Comparison of ENCODE assay signal across 24 cellular contexts in the genomic region with DNA sequence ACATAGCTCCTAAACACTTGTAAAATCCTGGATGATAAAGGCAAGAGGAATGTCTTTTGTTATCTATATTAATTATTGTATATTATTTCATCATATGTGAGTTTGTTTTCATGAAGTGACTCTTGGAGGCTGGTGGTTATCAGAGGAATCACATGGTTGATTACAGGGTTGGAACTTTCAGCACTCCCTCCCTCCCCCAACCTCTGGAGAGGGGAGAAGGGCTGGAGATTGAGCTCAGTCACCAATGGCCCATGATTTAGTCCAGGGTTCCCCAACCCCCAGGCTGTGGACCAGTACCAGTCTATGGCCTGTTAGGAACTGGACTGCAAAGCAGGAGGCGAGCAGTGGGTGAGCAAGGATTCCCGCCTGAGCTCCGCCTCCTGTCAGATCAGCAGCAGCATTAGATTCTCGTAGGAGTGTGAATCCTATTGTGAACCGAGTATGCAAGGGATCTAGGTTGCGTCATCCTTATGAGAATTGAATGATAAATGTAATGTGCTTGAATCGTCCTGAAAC. TPM values are rescaled to one million over a fixed set of nuclear protein-coding genes. Genes with fewer than 3 reads are reported as not detected.
DNase-seq lines count a peak whose midpoint lies in the region; ATAC-seq, FAIRE-seq and TF ChIP-seq lines count a peak whose summit lies in the region.
"Had no signal": no experiment of that assay in that cellular context is flagged by ENCODE, and none has a peak within 500 bp of the region (broad histone marks: within the 10 kb centered on the region; RNA-seq: fewer than 3 reads in every experiment).

No MANE protein-coding gene starts in this region.

- no peak overlapping the region for H3K4me3 ChIP-seq in HepG2 (replicated peaks in 1 of 3; ENCODE audit: insufficient read depth in 1 of 3, low read depth in 2 of 3, low read length in 3 of 3)
- H3K4me3 ChIP-seq in right lobe of liver: no peak overlapping the region
- H3K4me3 ChIP-seq in PC-3 (ENCODE audit: low read length): no peak overlapping the region
- no peak overlapping the region for H3K4me3 ChIP-seq in subcutaneous abdominal adipose tissue (ENCODE audit: low read depth in 1 of 5, low read length in 5 of 5)
- H3K4me3 ChIP-seq: BLaER1 had no signal

- H3K36me3 ChIP-seq in HepG2 (replicated peaks in 1 of 2; ENCODE audit: control insufficient read depth in 1 of 2, insufficient read depth in 2 of 2, low read length in 2 of 2): no peaks in the 10 kb centered on the region
- no peaks in the 10 kb centered on the region for H3K36me3 ChIP-seq in right lobe of liver
- no peaks in the 10 kb centered on the region for H3K36me3 ChIP-seq in PC-3 (ENCODE audit: low read depth, low read length)
- H3K36me3 ChIP-seq in subcutaneous abdominal adipose tissue (ENCODE audit: control insufficient read depth in 5 of 5, insufficient read depth in 5 of 5, low read length in 5 of 5): no peaks in the 10 kb centered on the region
- H3K36me3 ChIP-seq: BLaER1 had no signal

- no TSS peak for BruUV-seq in HepG2 (replicated peaks; lab: Mats Ljungman, UMichigan)
- BruUV-seq in PC-3 (replicated peaks; lab: Mats Ljungman, UMichigan): no TSS peak

- no peaks in the 10 kb centered on the region for H4K20me1 ChIP-seq in HepG2 (ENCODE audit: insufficient read depth, low read length)
- no peaks in the 10 kb centered on the region for H4K20me1 ChIP-seq in PC-3 (ENCODE audit: low read length)
- H4K20me1 ChIP-seq: BLaER1 had no signal

- POLR2A ChIA-PET in HepG2 (lab: Yijun Ruan, JAX) (no interaction called here), PC-3 (lab: Charles Lee; ENCODE audit: unreplicated experiment) (no interaction called here)

- no peak overlapping the region for H2AFZ ChIP-seq in HepG2 (ENCODE audit: low read length)
- no peak overlapping the region for H2AFZ ChIP-seq in PC-3 (ENCODE audit: low read length)

- CTCF ChIA-PET in HepG2 (lab: Yijun Ruan, JAX; ENCODE audit: low intra/inter-chr PET ratio, low total read pairs) (no interaction called here), PC-3 (lab: Charles Lee) (no interaction called here)

- TF ChIP-seq EP300 in HepG2 (IDR thresholded peaks at IDR 0.05; ENCODE audit: low read depth in 2 of 2, low read length in 2 of 2) (no peak), HepG2 (CRISPR knock-in tag; IDR thresholded peaks at IDR 0.05; ENCODE audit: borderline replicate concordance) (no peak)

- no peak overlapping the region for H3K9ac ChIP-seq in HepG2 (ENCODE audit: insufficient read depth, low read depth, low read length)
- no peak overlapping the region for H3K9ac ChIP-seq in PC-3 (ENCODE audit: low read length)
- peak overlapping the region in 1 of 5 donors; percentile 54 for H3K9ac ChIP-seq in subcutaneous abdominal adipose tissue (ENCODE audit: low read length in 5 of 5)
- H3K9ac ChIP-seq: BLaER1 had no signal

- TF ChIP-seq CTCF in HepG2 (CRISPR knock-in tag; IDR thresholded peaks at IDR 0.05): no peak
- no peak for TF ChIP-seq CTCF in right lobe of liver (IDR thresholded peaks at IDR 0.05)
- no peak for TF ChIP-seq CTCF in PC-3 (conservative IDR thresholded peaks at IDR 0.05; ENCODE audit: low read depth, low read length)

- no peaks in the 10 kb centered on the region; a peak in 1 of 5 replicates for H3K27me3 ChIP-seq in HepG2 (ENCODE audit: control insufficient read depth in 1 of 2, insufficient read depth in 2 of 2, low read length in 2 of 2)
- no peaks in the 10 kb centered on the region for H3K27me3 ChIP-seq in right lobe of liver
- no peaks in the 10 kb centered on the region for H3K27me3 ChIP-seq in PC-3 (ENCODE audit: low read length)
- no peaks in the 10 kb centered on the region for H3K27me3 ChIP-seq in subcutaneous abdominal adipose tissue (ENCODE audit: control insufficient read depth in 5 of 5, insufficient read depth in 4 of 5, low read length in 5 of 5)
- H3K27me3 ChIP-seq: BLaER1 had no signal

- WGBS in HepG2 (ENCODE audit: low lambda C conversion rate): 20% methylated on average over 7 of the region's 7 CpGs
- WGBS in right lobe of liver (ENCODE audit: insufficient coverage, low coverage, low lambda C conversion rate, missing lambda C conversion rate): 66% methylated on average over 6 of the region's 7 CpGs

- no peaks in the 10 kb centered on the region for H3K79me2 ChIP-seq in HepG2 (ENCODE audit: insufficient read depth, low read length)
- no peaks in the 10 kb centered on the region for H3K79me2 ChIP-seq in PC-3 (ENCODE audit: low read length)

- H3K4me2 ChIP-seq in HepG2 (ENCODE audit: low read depth, low read length): no peak overlapping the region
- no peak overlapping the region for H3K4me2 ChIP-seq in PC-3 (ENCODE audit: low read length)

- no peaks in the 10 kb centered on the region for H3K9me3 ChIP-seq in HepG2 (ENCODE audit: low read length)
- H3K9me3 ChIP-seq in right lobe of liver: no peaks in the 10 kb centered on the region
- H3K9me3 ChIP-seq in PC-3 (ENCODE audit: low read length): no peaks in the 10 kb centered on the region
- H3K9me3 ChIP-seq in subcutaneous abdominal adipose tissue (ENCODE audit: control insufficient read depth in 5 of 5, low read length in 5 of 5): no peaks in the 10 kb centered on the region

- H3K27ac ChIP-seq in HepG2 (ENCODE audit: extremely low read length, insufficient read depth, low read length) (no peak overlapping the region), right lobe of liver (no peak overlapping the region), PC-3 (ENCODE audit: low read length) (no peak overlapping the region), subcutaneous abdominal adipose tissue (ENCODE audit: low read depth, low read length) (peak overlapping the region; percentile 86)
- H3K27ac ChIP-seq: BLaER1 had no signal

- FAIRE-seq in HepG2 (lab: Jason Lieb, UNC): no peak
- FAIRE-seq: GM12892, GM18507 had no signal

- ATAC-seq in HepG2 (no peak), right lobe of liver (no peak), PC-3 (peak; percentile 19; the same call in 1 of the 2 replicates), HG03460 (IDR thresholded peaks at IDR 0.05; ENCODE audit: unreplicated experiment) (no peak)
- ATAC-seq: CD8-positive, alpha-beta T cell had no signal

- no peaks in the 10 kb centered on the region for H3K9me2 ChIP-seq in PC-3 (replicated peaks; ENCODE audit: low read length)

- intact Hi-C loops in HepG2 (cut with micrococcal nuclease; ENCODE audit: unreplicated experiment) (no loop called here), right lobe of liver (cut with DNase I) (no loop called here), PC-3 (cut with micrococcal nuclease) (no loop called here)

- in situ Hi-C loops in HepG2 (cut with HindIII; ENCODE audit: extremely low pct_ligation_motif_present, low pct_unique_long_range_greater_than_20kb) (no loop called here), ACHN (cut with HindIII; ENCODE audit: low pct_ligation_motif_present, low pct_unique_long_range_greater_than_20kb, low sequenced_read_pairs) (no loop called here)

- no peak for TF ChIP-seq POLR2A in HepG2 (IDR thresholded peaks at IDR 0.05; ENCODE audit: insufficient read depth in 1 of 2, low read depth in 2 of 2, low read length in 2 of 2)
- TF ChIP-seq POLR2A in right lobe of liver (IDR thresholded peaks at IDR 0.05): no peak
- TF ChIP-seq POLR2A in erythroblast (IDR thresholded peaks at IDR 0.05; ENCODE audit: low read length): no peak

- TF ChIP-seq RAD21 in HepG2 (CRISPR knock-in tag; IDR thresholded peaks at IDR 0.05): no peak

- H3K4me1 ChIP-seq in HepG2 (ENCODE audit: insufficient read depth, low read length) (no peaks in the 10 kb centered on the region), right lobe of liver (peaks cover 5 to 56% (median 22%) of the 10 kb centered on the region in 4 donors), PC-3 (ENCODE audit: insufficient read depth, low read length) (peaks cover 13% of the 10 kb centered on the region), subcutaneous abdominal adipose tissue (ENCODE audit: control insufficient read depth in 5 of 5, insufficient read depth in 5 of 5, low read length in 5 of 5) (peaks cover 0 to 74% (median 54%) of the 10 kb centered on the region in 5 donors)

- DNase-seq in HepG2 (ENCODE audit: low spot score) (no peak), right lobe of liver (no peak), PC-3 (no peak), erythroblast (lab: John Stamatoyannopoulos, UW) (peak; percentile 62 to 67), ACHN (no peak)
- DNase-seq in stimulated activated naive CD4-positive, alpha-beta T cell treated with Interleukin-2 at 50 U/mL for 16 hours (lab: John Stamatoyannopoulos, UW): no peak
- DNase-seq: 8988T; Calu3; CD8-positive, alpha-beta T cell; DMS53; H7; HFFc6; Karpas-422; NCI-H1436; NCI-H1930; NCI-H446 treated with DMSO at 0.1 percent for 48 hours; NCI-H748 treated with DMSO at 0.1 percent for 48 hours; NK-92 treated with Interleukin-12 subunit alpha and Interleukin-12 subunit beta, amount 100 ng/mL, for 24 hours; SIG-M5 had no signal

- no peaks in the 10 kb centered on the region for H3F3A ChIP-seq in PC-3 (ENCODE audit: low read length, unreplicated experiment)

RNA-seq across cellular contexts. Expression of a gene that starts 37.7 kb away (rescaled TPM):
- 0.42 and 0.59 TPM in 2 replicates for total RNA-seq in HepG2 (2016; rRNA removed; fragmentation: Illumina TruSeq; extraction: Trizol)
- total RNA-seq in HepG2 (2016; cell fraction: cytosol; rRNA removed; fragmentation: Illumina TruSeq; extraction: Trizol; ENCODE audit: low read depth): 0.18 and 0.20 TPM in 2 replicates
- 0.41 and 0.59 TPM in 2 replicates for total RNA-seq in HepG2 (2016; cell fraction: insoluble cytoplasmic fraction; rRNA removed; fragmentation: Illumina TruSeq; extraction: Trizol)
- 0.41 and 0.56 TPM in 2 replicates for total RNA-seq in HepG2 (2016; cell fraction: membrane; rRNA removed; fragmentation: Illumina TruSeq; extraction: Trizol)
- 0.56 and 0.69 TPM in 2 replicates for total RNA-seq in HepG2 (2016; cell fraction: nucleus; rRNA removed; fragmentation: Illumina TruSeq; extraction: Trizol)
- 0.86 and 1.1 TPM in 2 replicates for polyA plus RNA-seq in HepG2 (2011; rRNA removed)
- polyA plus RNA-seq in HepG2 (2011; cell fraction: cytosol; rRNA removed): 0.32 and 0.64 TPM in 2 replicates
- 0.53 and 0.93 TPM in 2 replicates for polyA plus RNA-seq in HepG2 (2011; cell fraction: nucleus; rRNA removed)
- polyA plus RNA-seq in HepG2 (2012): 0.45 and 0.62 TPM in 2 replicates
- polyA plus RNA-seq in HepG2 (2016; cell fraction: cytosol; fragmentation: Illumina TruSeq; extraction: Trizol; ENCODE audit: low read depth): 0.22 and 0.27 TPM in 2 replicates
- polyA plus RNA-seq in HepG2 (2016; cell fraction: insoluble cytoplasmic fraction; fragmentation: Illumina TruSeq; extraction: Trizol; ENCODE audit: low read depth): 0.68 and 0.71 TPM in 2 replicates
- 0.33 and 0.52 TPM in 2 replicates for polyA plus RNA-seq in HepG2 (2016; cell fraction: membrane; fragmentation: Illumina TruSeq; extraction: Trizol; ENCODE audit: low read depth)
- 1.5 and 1.6 TPM in 2 replicates for polyA plus RNA-seq in HepG2 (2016; cell fraction: nucleus; fragmentation: Illumina TruSeq; extraction: Trizol; ENCODE audit: insufficient read depth, low read depth)
- polyA minus RNA-seq in HepG2 (2011; rRNA and poly(A)+ RNA removed; ENCODE audit: low replicate concordance): 0.28 and 0.68 TPM in 2 replicates
- polyA minus RNA-seq in HepG2 (2011; cell fraction: cytosol; rRNA and poly(A)+ RNA removed): 0.44 and 0.49 TPM in 2 replicates
- polyA minus RNA-seq in HepG2 (2011; cell fraction: nucleus; rRNA and poly(A)+ RNA removed): 1.5 and 1.6 TPM in 2 replicates
- 1 to 10 TPM in 4 of 6 experiments, under 1 TPM in 2; 0.82 to 1.5 (median 1.2) TPM for total RNA-seq in right lobe of liver
- 0.52 and 0.91 TPM in 2 replicates for total RNA-seq in PC-3 (2014; rRNA removed)

RNA-seq across cellular contexts. Expression of a gene that starts 38.0 kb away (rescaled TPM):
- total RNA-seq in HepG2 (2016; rRNA removed; fragmentation: Illumina TruSeq; extraction: Trizol) (2.0 and 2.2 TPM in 2 replicates), right lobe of liver (1 to 10 TPM; 1.3 to 2.3 (median 1.9) TPM), PC-3 (2014; rRNA removed) (0.69 and 2.4 TPM in 2 replicates)
- 13.5 and 14.5 TPM in 2 replicates for total RNA-seq in HepG2 (2016; cell fraction: cytosol; rRNA removed; fragmentation: Illumina TruSeq; extraction: Trizol; ENCODE audit: low read depth)
- 1.7 and 2.3 TPM in 2 replicates for total RNA-seq in HepG2 (2016; cell fraction: insoluble cytoplasmic fraction; rRNA removed; fragmentation: Illumina TruSeq; extraction: Trizol)
- 7.8 and 9.4 TPM in 2 replicates for total RNA-seq in HepG2 (2016; cell fraction: membrane; rRNA removed; fragmentation: Illumina TruSeq; extraction: Trizol)
- total RNA-seq in HepG2 (2016; cell fraction: nucleus; rRNA removed; fragmentation: Illumina TruSeq; extraction: Trizol): 2.2 and 2.3 TPM in 2 replicates
- 0.45 and 0.57 TPM in 2 replicates for polyA plus RNA-seq in HepG2 (2011; rRNA removed)
- 0.24 and 0.33 TPM in 2 replicates for polyA plus RNA-seq in HepG2 (2011; cell fraction: cytosol; rRNA removed)
- polyA plus RNA-seq in HepG2 (2011; cell fraction: nucleus; rRNA removed): 0.34 and 0.47 TPM in 2 replicates
- polyA plus RNA-seq in HepG2 (2012): 0.60 and 0.76 TPM in 2 replicates
- polyA plus RNA-seq in HepG2 (2016; cell fraction: cytosol; fragmentation: Illumina TruSeq; extraction: Trizol; ENCODE audit: low read depth): 0.14 and 0.24 TPM in 2 replicates
- polyA plus RNA-seq in HepG2 (2016; cell fraction: insoluble cytoplasmic fraction; fragmentation: Illumina TruSeq; extraction: Trizol; ENCODE audit: low read depth): 1.5 and 2.1 TPM in 2 replicates
- 0.31 and 0.42 TPM in 2 replicates for polyA plus RNA-seq in HepG2 (2016; cell fraction: membrane; fragmentation: Illumina TruSeq; extraction: Trizol; ENCODE audit: low read depth)
- polyA plus RNA-seq in HepG2 (2016; cell fraction: nucleus; fragmentation: Illumina TruSeq; extraction: Trizol; ENCODE audit: insufficient read depth, low read depth): 1.4 and 1.7 TPM in 2 replicates
- 0.05 and 0.44 TPM in 2 replicates for polyA minus RNA-seq in HepG2 (2011; rRNA and poly(A)+ RNA removed; ENCODE audit: low replicate concordance)
- 0.79 and 2.0 TPM in 2 replicates for polyA minus RNA-seq in HepG2 (2011; cell fraction: cytosol; rRNA and poly(A)+ RNA removed)
- 3.0 and 4.1 TPM in 2 replicates for polyA minus RNA-seq in HepG2 (2011; cell fraction: nucleus; rRNA and poly(A)+ RNA removed)

Comparison
In these comparisons a context has a peak if more than half of its experiments do, and no peak if none do; other contexts are left out.
1. DNase-seq: peak in erythroblast (2 of 2); none in HepG2 (single experiment), right lobe of liver (0 of 3), PC-3 (single experiment), stimulated activated naive CD4-positive, alpha-beta T cell treated with Interleukin-2 at 50 U/mL for 16 hours (single experiment) and ACHN (single experiment).